1 cellular context compared by ENCODE assay signal in the genomic region with DNA sequence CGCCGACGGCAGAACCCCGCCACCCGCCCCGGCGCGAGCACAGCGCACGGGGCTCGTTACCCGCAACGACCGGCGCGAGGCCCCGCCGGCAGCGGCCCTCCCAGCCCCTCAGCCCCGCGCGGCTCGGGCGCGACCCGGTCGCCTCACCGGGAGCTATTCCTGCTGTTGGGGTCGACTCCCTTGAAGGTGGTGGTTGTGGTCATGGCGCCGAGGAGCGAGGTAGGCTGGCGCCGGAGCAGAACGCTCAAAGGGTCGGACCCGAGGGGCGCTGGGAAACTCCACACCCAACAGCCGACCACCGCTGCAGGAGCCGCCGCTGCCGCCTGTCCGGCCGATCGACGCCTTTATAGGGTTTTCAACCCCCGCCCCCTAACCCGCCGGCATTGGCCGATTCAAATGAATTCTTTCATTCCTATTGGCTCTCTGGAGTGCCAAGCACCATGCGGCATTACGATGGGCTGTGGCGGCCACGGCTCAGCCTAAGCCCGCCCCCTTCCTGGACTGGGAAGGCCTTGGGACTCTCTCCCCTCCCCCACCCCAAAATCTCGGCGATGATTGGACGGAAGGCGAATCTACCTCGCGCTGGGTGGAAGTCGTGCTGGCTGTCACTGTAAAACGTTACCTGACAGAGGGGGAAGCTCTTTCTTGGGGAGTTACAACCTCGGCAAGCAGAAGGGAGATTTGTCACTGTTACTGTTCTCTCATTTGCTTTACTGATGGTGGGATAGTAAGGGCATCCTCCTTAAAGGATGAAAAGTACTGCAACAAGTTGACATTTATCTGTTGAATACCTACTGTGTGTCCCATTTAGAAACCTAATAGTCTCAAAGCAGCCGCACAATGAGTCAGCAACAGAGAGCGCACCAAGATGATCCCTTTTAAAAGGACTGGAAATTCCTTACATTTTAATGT.
TF ChIP-seq lines count a peak whose summit lies in the region.

A gene with protein sequence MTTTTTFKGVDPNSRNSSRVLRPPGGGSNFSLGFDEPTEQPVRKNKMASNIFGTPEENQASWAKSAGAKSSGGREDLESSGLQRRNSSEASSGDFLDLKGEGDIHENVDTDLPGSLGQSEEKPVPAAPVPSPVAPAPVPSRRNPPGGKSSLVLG (minus strand): TSS at position 318 of the 912 bp plus-strand sequence. CDS start 115 bp downstream, at position 203.

TF ChIP-seq in K562, 482 proteins besides CTCF, POLR2A, EP300 and RAD21 (continued from another document):
- TF ChIP-seq, protein P1, sequence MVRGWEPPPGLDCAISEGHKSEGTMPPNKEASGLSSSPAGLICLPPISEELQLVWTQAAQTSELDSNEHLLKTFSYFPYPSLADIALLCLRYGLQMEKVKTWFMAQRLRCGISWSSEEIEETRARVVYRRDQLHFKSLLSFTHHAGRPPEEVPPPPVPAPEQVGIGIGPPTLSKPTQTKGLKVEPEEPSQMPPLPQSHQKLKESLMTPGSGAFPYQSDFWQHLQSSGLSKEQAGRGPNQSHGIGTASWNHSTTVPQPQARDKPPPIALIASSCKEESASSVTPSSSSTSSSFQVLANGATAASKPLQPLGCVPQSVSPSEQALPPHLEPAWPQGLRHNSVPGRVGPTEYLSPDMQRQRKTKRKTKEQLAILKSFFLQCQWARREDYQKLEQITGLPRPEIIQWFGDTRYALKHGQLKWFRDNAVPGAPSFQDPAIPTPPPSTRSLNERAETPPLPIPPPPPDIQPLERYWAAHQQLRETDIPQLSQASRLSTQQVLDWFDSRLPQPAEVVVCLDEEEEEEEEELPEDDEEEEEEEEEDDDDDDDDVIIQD (CRISPR knock-in tag; IDR thresholded peaks at IDR 0.05): no peak; the same call in 1 of the 2 replicates
- TF ChIP-seq ARNT (IDR thresholded peaks at IDR 0.05): 0 out of 4 replicates have a peak, but pooled peaks of 1 of the 2 experiments have one; percentile 32
- TF ChIP-seq NRF1 (conservative IDR thresholded peaks at IDR 0.05 in 1 of 2, IDR thresholded peaks at IDR 0.05 in 1 of 2): peak; percentile 36 to 52; a peak in 3 of 4 replicates
- TF ChIP-seq FUS (optimal IDR thresholded peaks at IDR 0.05; ENCODE audit: low read depth, low read length): peak; percentile 88
- peak; percentile 48; the same call in 1 of the 2 replicates for TF ChIP-seq ARID1B (IDR thresholded peaks at IDR 0.05)
- TF ChIP-seq, protein P2, sequence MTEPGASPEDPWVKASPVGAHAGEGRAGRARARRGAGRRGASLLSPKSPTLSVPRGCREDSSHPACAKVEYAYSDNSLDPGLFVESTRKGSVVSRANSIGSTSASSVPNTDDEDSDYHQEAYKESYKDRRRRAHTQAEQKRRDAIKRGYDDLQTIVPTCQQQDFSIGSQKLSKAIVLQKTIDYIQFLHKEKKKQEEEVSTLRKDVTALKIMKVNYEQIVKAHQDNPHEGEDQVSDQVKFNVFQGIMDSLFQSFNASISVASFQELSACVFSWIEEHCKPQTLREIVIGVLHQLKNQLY (CRISPR knock-in tag; conservative IDR thresholded peaks at IDR 0.05): peak in 1 of 2 experiments; percentile 64; a peak in 1 of 4 replicates
- TF ChIP-seq ZSCAN32 (CRISPR knock-in tag; IDR thresholded peaks at IDR 0.05): peak; percentile 7; the same call in 1 of the 2 replicates
- TF ChIP-seq, protein P3, sequence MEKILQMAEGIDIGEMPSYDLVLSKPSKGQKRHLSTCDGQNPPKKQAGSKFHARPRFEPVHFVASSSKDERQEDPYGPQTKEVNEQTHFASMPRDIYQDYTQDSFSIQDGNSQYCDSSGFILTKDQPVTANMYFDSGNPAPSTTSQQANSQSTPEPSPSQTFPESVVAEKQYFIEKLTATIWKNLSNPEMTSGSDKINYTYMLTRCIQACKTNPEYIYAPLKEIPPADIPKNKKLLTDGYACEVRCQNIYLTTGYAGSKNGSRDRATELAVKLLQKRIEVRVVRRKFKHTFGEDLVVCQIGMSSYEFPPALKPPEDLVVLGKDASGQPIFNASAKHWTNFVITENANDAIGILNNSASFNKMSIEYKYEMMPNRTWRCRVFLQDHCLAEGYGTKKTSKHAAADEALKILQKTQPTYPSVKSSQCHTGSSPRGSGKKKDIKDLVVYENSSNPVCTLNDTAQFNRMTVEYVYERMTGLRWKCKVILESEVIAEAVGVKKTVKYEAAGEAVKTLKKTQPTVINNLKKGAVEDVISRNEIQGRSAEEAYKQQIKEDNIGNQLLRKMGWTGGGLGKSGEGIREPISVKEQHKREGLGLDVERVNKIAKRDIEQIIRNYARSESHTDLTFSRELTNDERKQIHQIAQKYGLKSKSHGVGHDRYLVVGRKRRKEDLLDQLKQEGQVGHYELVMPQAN (IDR thresholded peaks at IDR 0.05; ENCODE audit: borderline replicate concordance): peak; percentile 56; the same call in 1 of the 2 replicates
- TF ChIP-seq, protein P4, sequence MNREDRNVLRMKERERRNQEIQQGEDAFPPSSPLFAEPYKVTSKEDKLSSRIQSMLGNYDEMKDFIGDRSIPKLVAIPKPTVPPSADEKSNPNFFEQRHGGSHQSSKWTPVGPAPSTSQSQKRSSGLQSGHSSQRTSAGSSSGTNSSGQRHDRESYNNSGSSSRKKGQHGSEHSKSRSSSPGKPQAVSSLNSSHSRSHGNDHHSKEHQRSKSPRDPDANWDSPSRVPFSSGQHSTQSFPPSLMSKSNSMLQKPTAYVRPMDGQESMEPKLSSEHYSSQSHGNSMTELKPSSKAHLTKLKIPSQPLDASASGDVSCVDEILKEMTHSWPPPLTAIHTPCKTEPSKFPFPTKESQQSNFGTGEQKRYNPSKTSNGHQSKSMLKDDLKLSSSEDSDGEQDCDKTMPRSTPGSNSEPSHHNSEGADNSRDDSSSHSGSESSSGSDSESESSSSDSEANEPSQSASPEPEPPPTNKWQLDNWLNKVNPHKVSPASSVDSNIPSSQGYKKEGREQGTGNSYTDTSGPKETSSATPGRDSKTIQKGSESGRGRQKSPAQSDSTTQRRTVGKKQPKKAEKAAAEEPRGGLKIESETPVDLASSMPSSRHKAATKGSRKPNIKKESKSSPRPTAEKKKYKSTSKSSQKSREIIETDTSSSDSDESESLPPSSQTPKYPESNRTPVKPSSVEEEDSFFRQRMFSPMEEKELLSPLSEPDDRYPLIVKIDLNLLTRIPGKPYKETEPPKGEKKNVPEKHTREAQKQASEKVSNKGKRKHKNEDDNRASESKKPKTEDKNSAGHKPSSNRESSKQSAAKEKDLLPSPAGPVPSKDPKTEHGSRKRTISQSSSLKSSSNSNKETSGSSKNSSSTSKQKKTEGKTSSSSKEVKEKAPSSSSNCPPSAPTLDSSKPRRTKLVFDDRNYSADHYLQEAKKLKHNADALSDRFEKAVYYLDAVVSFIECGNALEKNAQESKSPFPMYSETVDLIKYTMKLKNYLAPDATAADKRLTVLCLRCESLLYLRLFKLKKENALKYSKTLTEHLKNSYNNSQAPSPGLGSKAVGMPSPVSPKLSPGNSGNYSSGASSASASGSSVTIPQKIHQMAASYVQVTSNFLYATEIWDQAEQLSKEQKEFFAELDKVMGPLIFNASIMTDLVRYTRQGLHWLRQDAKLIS (CRISPR knock-in tag; IDR thresholded peaks at IDR 0.05): peak; percentile 90
- TF ChIP-seq HDGF (IDR thresholded peaks at IDR 0.05): no peak
- peak; percentile 97 for TF ChIP-seq FOS (IDR thresholded peaks at IDR 0.05; ENCODE audit: extremely low read depth, insufficient read length)
- TF ChIP-seq KDM2B (CRISPR knock-in tag; IDR thresholded peaks at IDR 0.05): 0 out of 2 replicates have a peak, but pooled peaks have one; percentile 40
- TF ChIP-seq, protein P5, sequence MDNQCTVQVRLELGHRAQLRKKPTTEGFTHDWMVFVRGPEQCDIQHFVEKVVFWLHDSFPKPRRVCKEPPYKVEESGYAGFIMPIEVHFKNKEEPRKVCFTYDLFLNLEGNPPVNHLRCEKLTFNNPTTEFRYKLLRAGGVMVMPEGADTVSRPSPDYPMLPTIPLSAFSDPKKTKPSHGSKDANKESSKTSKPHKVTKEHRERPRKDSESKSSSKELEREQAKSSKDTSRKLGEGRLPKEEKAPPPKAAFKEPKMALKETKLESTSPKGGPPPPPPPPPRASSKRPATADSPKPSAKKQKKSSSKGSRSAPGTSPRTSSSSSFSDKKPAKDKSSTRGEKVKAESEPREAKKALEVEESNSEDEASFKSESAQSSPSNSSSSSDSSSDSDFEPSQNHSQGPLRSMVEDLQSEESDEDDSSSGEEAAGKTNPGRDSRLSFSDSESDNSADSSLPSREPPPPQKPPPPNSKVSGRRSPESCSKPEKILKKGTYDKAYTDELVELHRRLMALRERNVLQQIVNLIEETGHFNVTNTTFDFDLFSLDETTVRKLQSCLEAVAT (IDR thresholded peaks at IDR 0.05): peak in 1 of 2 experiments; percentile 91; a peak in 2 of 4 replicates
- TF ChIP-seq ZNF12 (CRISPR knock-in tag; IDR thresholded peaks at IDR 0.05): peak; percentile 13; the same call in 1 of the 2 replicates
- peak; percentile 97 for TF ChIP-seq MBD2 (IDR thresholded peaks at IDR 0.05; ENCODE audit: borderline replicate concordance, low read depth)
- TF ChIP-seq HDAC8 (tag; IDR thresholded peaks at IDR 0.05): no peak
- TF ChIP-seq ZNF699 (CRISPR knock-in tag; IDR thresholded peaks at IDR 0.05; ENCODE audit: insufficient replicate concordance): no peak
- TF ChIP-seq CXXC5 (CRISPR knock-in tag; IDR thresholded peaks at IDR 0.05): peak; percentile 90
- TF ChIP-seq, protein P6, sequence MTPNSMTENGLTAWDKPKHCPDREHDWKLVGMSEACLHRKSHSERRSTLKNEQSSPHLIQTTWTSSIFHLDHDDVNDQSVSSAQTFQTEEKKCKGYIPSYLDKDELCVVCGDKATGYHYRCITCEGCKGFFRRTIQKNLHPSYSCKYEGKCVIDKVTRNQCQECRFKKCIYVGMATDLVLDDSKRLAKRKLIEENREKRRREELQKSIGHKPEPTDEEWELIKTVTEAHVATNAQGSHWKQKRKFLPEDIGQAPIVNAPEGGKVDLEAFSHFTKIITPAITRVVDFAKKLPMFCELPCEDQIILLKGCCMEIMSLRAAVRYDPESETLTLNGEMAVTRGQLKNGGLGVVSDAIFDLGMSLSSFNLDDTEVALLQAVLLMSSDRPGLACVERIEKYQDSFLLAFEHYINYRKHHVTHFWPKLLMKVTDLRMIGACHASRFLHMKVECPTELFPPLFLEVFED (CRISPR knock-in tag; conservative IDR thresholded peaks at IDR 0.05): 0 out of 2 replicates have a peak, but pooled peaks have one; percentile 41
- TF ChIP-seq RAD51 (IDR thresholded peaks at IDR 0.05; ENCODE audit: borderline replicate concordance, low read depth): no peak
- TF ChIP-seq, protein P7, sequence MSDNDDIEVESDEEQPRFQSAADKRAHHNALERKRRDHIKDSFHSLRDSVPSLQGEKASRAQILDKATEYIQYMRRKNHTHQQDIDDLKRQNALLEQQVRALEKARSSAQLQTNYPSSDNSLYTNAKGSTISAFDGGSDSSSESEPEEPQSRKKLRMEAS (CRISPR knock-in tag; IDR thresholded peaks at IDR 0.05): peak; percentile 76
- TF ChIP-seq SIN3B (IDR thresholded peaks at IDR 0.05; ENCODE audit: low read depth): peak; percentile 80
- peak; percentile 100 for TF ChIP-seq RBFOX2 (IDR thresholded peaks at IDR 0.05; ENCODE audit: low read depth, low read length)
- peak; percentile 40; the same call in 1 of the 2 replicates for TF ChIP-seq TCF7L2 (IDR thresholded peaks at IDR 0.05; ENCODE audit: low read depth, low read length)
- TF ChIP-seq CEBPG (CRISPR knock-in tag; IDR thresholded peaks at IDR 0.05): no peak
- no peak for TF ChIP-seq CEBPG (tag; conservative IDR thresholded peaks at IDR 0.05 in 1 of 2, IDR thresholded peaks at IDR 0.05 in 1 of 2)
